ENCODE assay signal across 15 cellular contexts in the genomic region with DNA sequence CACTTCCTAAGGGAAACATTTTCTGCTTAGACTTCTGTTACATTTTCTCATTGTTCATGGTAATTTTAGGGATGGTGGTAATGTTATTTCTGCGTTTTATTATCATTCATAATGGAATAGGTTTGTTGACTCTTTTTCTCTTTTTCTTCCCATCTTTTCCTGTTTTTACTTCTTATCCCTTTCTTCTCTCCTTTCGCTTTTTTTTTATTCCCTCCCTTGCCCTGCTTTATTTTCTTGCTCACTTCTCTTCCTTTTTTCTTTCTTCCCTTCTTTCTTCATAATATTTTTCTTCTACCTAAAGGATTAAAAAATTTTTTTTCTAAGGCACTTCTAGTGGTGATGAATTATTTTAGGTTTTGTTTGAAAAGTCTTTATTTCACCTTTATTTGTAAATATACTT.
"Had no signal": no experiment of that assay in that cellular context is flagged by ENCODE, and none has a peak within 500 bp of the region (broad histone marks: within the 10 kb centered on the region; RNA-seq: fewer than 3 reads in every experiment).

No MANE protein-coding gene starts in this region.

- H3K9me3 Mint-ChIP-seq: activated CD4-positive, alpha-beta memory T cell treated with anti-CD3 and anti-CD28 coated beads, Interleukin-2, amount 10 ng/mL, durations not matched to agents 7 days and 5 days; activated CD4-positive, alpha-beta T cell treated with anti-CD3 and anti-CD28 coated beads, Interleukin-2, amount 10 ng/mL, durations not matched to agents 24 days and 14 days; naive B cell had no signal

- H3K36me3 ChIP-seq: pancreas had no signal

- H3K4me3 ChIP-seq: heart right ventricle, pancreas, upper lobe of left lung had no signal

- H3K27ac Mint-ChIP-seq: activated CD4-positive, alpha-beta memory T cell treated with anti-CD3 and anti-CD28 coated beads, Interleukin-2, amount 10 ng/mL, durations not matched to agents 7 days and 5 days; activated CD4-positive, alpha-beta T cell treated with anti-CD3 and anti-CD28 coated beads, Interleukin-2, amount 10 ng/mL, durations not matched to agents 24 days and 14 days; T-helper 17 cell had no signal

- DNase-seq: activated CD4-positive, alpha-beta memory T cell treated with anti-CD3 and anti-CD28 coated beads, Interleukin-2, amount 10 ng/mL, durations not matched to agents 7 days and 5 days; activated CD4-positive, alpha-beta T cell treated with anti-CD3 and anti-CD28 coated beads, Interleukin-2, amount 10 ng/mL, durations not matched to agents 24 days and 14 days; activated CD4-positive, CD25-positive, alpha-beta regulatory T cell; erythroblast; foreskin fibroblast; heart right ventricle; left colon; naive B cell; pancreas; stimulated activated CD4-positive, alpha-beta T cell treated with anti-CD3 and anti-CD28 coated beads, Interleukin-4, amount 100 ng/mL, for 24 hours; stimulated activated naive CD4-positive, alpha-beta T cell treated with Interleukin-2 at 50 U/mL for 16 hours; SW 1271; T-helper 17 cell; upper lobe of left lung had no signal

- H3K27me3 ChIP-seq: heart right ventricle, pancreas, upper lobe of left lung had no signal

- H3K27me3 Mint-ChIP-seq: activated CD4-positive, alpha-beta memory T cell treated with anti-CD3 and anti-CD28 coated beads, Interleukin-2, amount 10 ng/mL, durations not matched to agents 7 days and 5 days; activated CD4-positive, alpha-beta T cell treated with anti-CD3 and anti-CD28 coated beads, Interleukin-2, amount 10 ng/mL, durations not matched to agents 24 days and 14 days; naive B cell; T-helper 17 cell had no signal

- ATAC-seq: heart right ventricle, left colon, pancreas, right cardiac atrium, T-helper 17 cell had no signal

- H3K27ac ChIP-seq: heart right ventricle, pancreas, upper lobe of left lung had no signal

- H3K4me3 Mint-ChIP-seq: activated CD4-positive, alpha-beta memory T cell treated with anti-CD3 and anti-CD28 coated beads, Interleukin-2, amount 10 ng/mL, durations not matched to agents 7 days and 5 days; activated CD4-positive, alpha-beta T cell treated with anti-CD3 and anti-CD28 coated beads, Interleukin-2, amount 10 ng/mL, durations not matched to agents 24 days and 14 days; naive B cell; T-helper 17 cell had no signal

- H3K9me3 ChIP-seq: heart right ventricle, pancreas, upper lobe of left lung had no signal
